In the genomic region with DNA sequence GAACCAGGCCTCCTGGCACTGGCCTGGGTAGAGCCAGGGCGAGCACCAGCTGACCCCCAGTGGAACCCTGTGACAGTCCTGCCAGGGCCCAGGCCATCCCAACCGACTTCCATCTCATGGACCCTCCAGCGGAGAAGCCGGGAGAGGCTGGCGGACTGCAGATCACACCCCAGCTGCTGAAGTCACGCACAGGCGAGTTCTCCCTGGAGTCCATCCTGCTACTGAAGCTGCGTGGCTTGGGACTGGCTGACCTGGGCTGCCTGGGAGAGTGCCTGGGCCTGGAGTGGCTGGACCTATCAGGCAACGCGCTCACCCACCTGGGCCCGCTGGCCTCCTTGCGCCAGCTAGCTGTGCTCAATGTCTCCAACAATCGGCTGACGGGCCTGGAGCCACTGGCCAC, we compare ENCODE assay signal across 1 cellular context.
TF ChIP-seq lines count a peak whose summit lies in the region.

No MANE protein-coding gene starts in this region.

TF ChIP-seq in liver, 16 proteins besides CTCF, POLR2A, EP300 and RAD21 (continued from another document):
- TF ChIP-seq, protein P1, sequence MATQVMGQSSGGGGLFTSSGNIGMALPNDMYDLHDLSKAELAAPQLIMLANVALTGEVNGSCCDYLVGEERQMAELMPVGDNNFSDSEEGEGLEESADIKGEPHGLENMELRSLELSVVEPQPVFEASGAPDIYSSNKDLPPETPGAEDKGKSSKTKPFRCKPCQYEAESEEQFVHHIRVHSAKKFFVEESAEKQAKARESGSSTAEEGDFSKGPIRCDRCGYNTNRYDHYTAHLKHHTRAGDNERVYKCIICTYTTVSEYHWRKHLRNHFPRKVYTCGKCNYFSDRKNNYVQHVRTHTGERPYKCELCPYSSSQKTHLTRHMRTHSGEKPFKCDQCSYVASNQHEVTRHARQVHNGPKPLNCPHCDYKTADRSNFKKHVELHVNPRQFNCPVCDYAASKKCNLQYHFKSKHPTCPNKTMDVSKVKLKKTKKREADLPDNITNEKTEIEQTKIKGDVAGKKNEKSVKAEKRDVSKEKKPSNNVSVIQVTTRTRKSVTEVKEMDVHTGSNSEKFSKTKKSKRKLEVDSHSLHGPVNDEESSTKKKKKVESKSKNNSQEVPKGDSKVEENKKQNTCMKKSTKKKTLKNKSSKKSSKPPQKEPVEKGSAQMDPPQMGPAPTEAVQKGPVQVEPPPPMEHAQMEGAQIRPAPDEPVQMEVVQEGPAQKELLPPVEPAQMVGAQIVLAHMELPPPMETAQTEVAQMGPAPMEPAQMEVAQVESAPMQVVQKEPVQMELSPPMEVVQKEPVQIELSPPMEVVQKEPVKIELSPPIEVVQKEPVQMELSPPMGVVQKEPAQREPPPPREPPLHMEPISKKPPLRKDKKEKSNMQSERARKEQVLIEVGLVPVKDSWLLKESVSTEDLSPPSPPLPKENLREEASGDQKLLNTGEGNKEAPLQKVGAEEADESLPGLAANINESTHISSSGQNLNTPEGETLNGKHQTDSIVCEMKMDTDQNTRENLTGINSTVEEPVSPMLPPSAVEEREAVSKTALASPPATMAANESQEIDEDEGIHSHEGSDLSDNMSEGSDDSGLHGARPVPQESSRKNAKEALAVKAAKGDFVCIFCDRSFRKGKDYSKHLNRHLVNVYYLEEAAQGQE (IDR thresholded peaks at IDR 0.05), result no peak
- TF ChIP-seq, protein P2, sequence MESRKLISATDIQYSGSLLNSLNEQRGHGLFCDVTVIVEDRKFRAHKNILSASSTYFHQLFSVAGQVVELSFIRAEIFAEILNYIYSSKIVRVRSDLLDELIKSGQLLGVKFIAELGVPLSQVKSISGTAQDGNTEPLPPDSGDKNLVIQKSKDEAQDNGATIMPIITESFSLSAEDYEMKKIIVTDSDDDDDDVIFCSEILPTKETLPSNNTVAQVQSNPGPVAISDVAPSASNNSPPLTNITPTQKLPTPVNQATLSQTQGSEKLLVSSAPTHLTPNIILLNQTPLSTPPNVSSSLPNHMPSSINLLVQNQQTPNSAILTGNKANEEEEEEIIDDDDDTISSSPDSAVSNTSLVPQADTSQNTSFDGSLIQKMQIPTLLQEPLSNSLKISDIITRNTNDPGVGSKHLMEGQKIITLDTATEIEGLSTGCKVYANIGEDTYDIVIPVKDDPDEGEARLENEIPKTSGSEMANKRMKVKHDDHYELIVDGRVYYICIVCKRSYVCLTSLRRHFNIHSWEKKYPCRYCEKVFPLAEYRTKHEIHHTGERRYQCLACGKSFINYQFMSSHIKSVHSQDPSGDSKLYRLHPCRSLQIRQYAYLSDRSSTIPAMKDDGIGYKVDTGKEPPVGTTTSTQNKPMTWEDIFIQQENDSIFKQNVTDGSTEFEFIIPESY (IDR thresholded peaks at IDR 0.05), result no peak
- TF ChIP-seq NR2F2 (IDR thresholded peaks at IDR 0.05) (no peak), EGR1 (IDR thresholded peaks at IDR 0.05; ENCODE audit: low read depth in 2 of 2) (no peak)
